ENCODE assay signal across 22 cellular contexts in genomic region chr2:203280428-203281064, GRCh38. TPM values are rescaled to one million over a fixed set of nuclear protein-coding genes. Genes with fewer than 3 reads are reported as not detected.
DNase-seq lines count a peak whose midpoint lies in the region; ATAC-seq and TF ChIP-seq lines count a peak whose summit lies in the region.
"Had no signal": no experiment of that assay in that cellular context is flagged by ENCODE, and none has a peak within 500 bp of the region (broad histone marks: within the 10 kb centered on the region; RNA-seq: fewer than 3 reads in every experiment).

No MANE protein-coding gene starts in this region.

- TF ChIP-seq CTCF in HEK293 (tag by site-specific recombination; IDR thresholded peaks at IDR 0.05) (no peak), cardiac fibroblast (IDR thresholded peaks at IDR 0.05; ENCODE audit: low read depth, low read length) (no peak)

- POLR2A ChIA-PET in HEK293 (lab: Yijun Ruan, JAX): no interaction called here
- POLR2A ChIA-PET in activated CD4-positive, alpha-beta memory T cell treated with anti-CD3 and anti-CD28 coated beads, Interleukin-2, amount 10 ng/mL, durations not matched to agents 7 days and 5 days (lab: Charles Lee): no interaction called here

- H3K4me3 ChIP-seq in HEK293 (ENCODE audit: low read depth, low read length) (no peak overlapping the region), cardiac fibroblast (replicated peaks in 1 of 2; ENCODE audit: low read depth in 2 of 2, low read length in 2 of 2) (no peak overlapping the region)
- H3K4me3 ChIP-seq: GM23338, lung, vagina had no signal

- no peaks in the 10 kb centered on the region for H3K9me3 Mint-ChIP-seq in activated CD4-positive, alpha-beta memory T cell treated with anti-CD3 and anti-CD28 coated beads, Interleukin-2, amount 10 ng/mL, durations not matched to agents 7 days and 5 days
- H3K9me3 Mint-ChIP-seq: activated naive CD4-positive, alpha-beta T cell treated with anti-CD3 and anti-CD28 coated beads for 36 hours; central memory CD8-positive, alpha-beta T cell; GM23338; neural crest cell; stimulated activated naive B cell treated with anti-CD40 and anti-IgM and Interleukin-4, amounts not matched to agents 10 μg/mL and 1 μg/mL and 100 μg/mL, for 72 hours; WTC11 had no signal

- no peak for ATAC-seq in GM18861 (IDR thresholded peaks at IDR 0.05; ENCODE audit: unreplicated experiment)
- ATAC-seq in HG03460 (IDR thresholded peaks at IDR 0.05; ENCODE audit: unreplicated experiment): no peak
- no peak for ATAC-seq in HG03196 (IDR thresholded peaks at IDR 0.05; ENCODE audit: unreplicated experiment)
- ATAC-seq: activated CD8-positive, alpha-beta memory T cell treated with anti-CD3 and anti-CD28 coated beads, Interleukin-2, amount 10 ng/mL, durations not matched to agents 7 days and 5 days; GM23338; stimulated activated naive B cell treated with anti-CD40 and anti-IgM and Interleukin-4, amounts not matched to agents 10 μg/mL and 1 μg/mL and 100 μg/mL, for 72 hours; WTC11 had no signal

- H3K27ac Mint-ChIP-seq in activated CD4-positive, alpha-beta memory T cell treated with anti-CD3 and anti-CD28 coated beads, Interleukin-2, amount 10 ng/mL, durations not matched to agents 7 days and 5 days: no peak overlapping the region
- H3K27ac Mint-ChIP-seq: activated CD8-positive, alpha-beta memory T cell treated with anti-CD3 and anti-CD28 coated beads, Interleukin-2, amount 10 ng/mL, durations not matched to agents 7 days and 5 days; activated naive CD4-positive, alpha-beta T cell treated with anti-CD3 and anti-CD28 coated beads for 36 hours; GM23338; stimulated activated naive B cell treated with anti-CD40 and anti-IgM and Interleukin-4, amounts not matched to agents 10 μg/mL and 1 μg/mL and 100 μg/mL, for 72 hours; WTC11 had no signal

- no peaks in the 10 kb centered on the region for H3K4me1 ChIP-seq in HEK293 (ENCODE audit: control insufficient read depth, insufficient read depth, low read length)
- H3K4me1 ChIP-seq: Caco-2, vagina had no signal

- H3K36me3 ChIP-seq in HEK293 (ENCODE audit: control insufficient read depth in 2 of 2, insufficient read depth in 1 of 2, low read length in 2 of 2): peaks cover 15 to 73% of the 10 kb centered on the region in 2 experiments

- no peaks in the 10 kb centered on the region for H3K4me1 Mint-ChIP-seq in activated CD4-positive, alpha-beta memory T cell treated with anti-CD3 and anti-CD28 coated beads, Interleukin-2, amount 10 ng/mL, durations not matched to agents 7 days and 5 days
- H3K4me1 Mint-ChIP-seq: activated CD8-positive, alpha-beta memory T cell treated with anti-CD3 and anti-CD28 coated beads, Interleukin-2, amount 10 ng/mL, durations not matched to agents 7 days and 5 days; GM23338; neural crest cell; stimulated activated naive B cell treated with anti-CD40 and anti-IgM and Interleukin-4, amounts not matched to agents 10 μg/mL and 1 μg/mL and 100 μg/mL, for 72 hours; WTC11 had no signal

- no peaks in the 10 kb centered on the region for H3K9me3 ChIP-seq in HEK293 (ENCODE audit: control insufficient read depth, insufficient read depth, low read depth, low read length)
- H3K9me3 ChIP-seq: Caco-2, vagina had no signal

- DNase-seq in A172 (ENCODE audit: low spot score): peak; percentile 92
- DNase-seq in cardiac fibroblast (ENCODE audit: low read depth in 2 of 2): peak; percentile 53 to 69
- peak; percentile 56 for DNase-seq in kidney glomerular epithelial cell (lab: John Stamatoyannopoulos, UW)
- no peak for DNase-seq in activated CD4-positive, alpha-beta memory T cell treated with anti-CD3 and anti-CD28 coated beads, Interleukin-2, amount 10 ng/mL, durations not matched to agents 7 days and 5 days
- DNase-seq: activated CD8-positive, alpha-beta memory T cell treated with anti-CD3 and anti-CD28 coated beads, Interleukin-2, amount 10 ng/mL, durations not matched to agents 7 days and 5 days; activated naive CD4-positive, alpha-beta T cell treated with anti-CD3 and anti-CD28 coated beads for 36 hours; Caco-2; KG1; NCI-H1694; NCI-H524; stimulated activated naive B cell treated with anti-CD40 and anti-IgM and Interleukin-4, amounts not matched to agents 10 μg/mL and 1 μg/mL and 100 μg/mL, for 72 hours had no signal

- no peak overlapping the region for H3K4me3 Mint-ChIP-seq in activated CD4-positive, alpha-beta memory T cell treated with anti-CD3 and anti-CD28 coated beads, Interleukin-2, amount 10 ng/mL, durations not matched to agents 7 days and 5 days
- H3K4me3 Mint-ChIP-seq: activated CD8-positive, alpha-beta memory T cell treated with anti-CD3 and anti-CD28 coated beads, Interleukin-2, amount 10 ng/mL, durations not matched to agents 7 days and 5 days; activated naive CD4-positive, alpha-beta T cell treated with anti-CD3 and anti-CD28 coated beads for 36 hours; central memory CD8-positive, alpha-beta T cell; GM23338; neural crest cell; stimulated activated naive B cell treated with anti-CD40 and anti-IgM and Interleukin-4, amounts not matched to agents 10 μg/mL and 1 μg/mL and 100 μg/mL, for 72 hours; WTC11 had no signal

- CTCF ChIA-PET in HEK293 (lab: Yijun Ruan, JAX): interaction anchor here (0.6 kb wide), 1 partner anchor 35 kb away, joined by 4 read pairs; no protein-coding TSS in a partner anchor
- CTCF ChIA-PET in activated CD4-positive, alpha-beta memory T cell treated with anti-CD3 and anti-CD28 coated beads, Interleukin-2, amount 10 ng/mL, durations not matched to agents 7 days and 5 days (lab: Charles Lee): no interaction called here

- no peak overlapping the region for H3K27ac ChIP-seq in HEK293 (ENCODE audit: extremely low read depth, low read depth, low read length)
- H3K27ac ChIP-seq: epithelial cell of prostate, vagina had no signal

- H3K36me3 Mint-ChIP-seq in activated CD4-positive, alpha-beta memory T cell treated with anti-CD3 and anti-CD28 coated beads, Interleukin-2, amount 10 ng/mL, durations not matched to agents 7 days and 5 days (ENCODE audit: low read depth): peaks cover 44% of the 10 kb centered on the region

- no peaks in the 10 kb centered on the region for H3K27me3 Mint-ChIP-seq in activated CD4-positive, alpha-beta memory T cell treated with anti-CD3 and anti-CD28 coated beads, Interleukin-2, amount 10 ng/mL, durations not matched to agents 7 days and 5 days
- H3K27me3 Mint-ChIP-seq: activated CD8-positive, alpha-beta memory T cell treated with anti-CD3 and anti-CD28 coated beads, Interleukin-2, amount 10 ng/mL, durations not matched to agents 7 days and 5 days; central memory CD8-positive, alpha-beta T cell; stimulated activated naive B cell treated with anti-CD40 and anti-IgM and Interleukin-4, amounts not matched to agents 10 μg/mL and 1 μg/mL and 100 μg/mL, for 72 hours had no signal

TF ChIP-seq in HEK293, 187 proteins besides CTCF, POLR2A, EP300 and RAD21:
- TF ChIP-seq PRDM6 (tag by site-specific recombination; IDR thresholded peaks at IDR 0.05) (peak; percentile 77), FEZF1 (tag by site-specific recombination; IDR thresholded peaks at IDR 0.05) (peak; percentile 43; the same call in 1 of the 2 replicates), ZNF2 (tag by site-specific recombination; IDR thresholded peaks at IDR 0.05) (peak; percentile 39; the same call in 1 of the 2 replicates), ZXDB (tag by site-specific recombination; IDR thresholded peaks at IDR 0.05) (no peak), OSR2 (tag by site-specific recombination; IDR thresholded peaks at IDR 0.05) (peak; percentile 31; the same call in 1 of the 2 replicates)
TF ChIP-seq in HEK293: peak in this region for 4.

RNA-seq across cellular contexts. Expression of gene CYP20A1, which starts 41.7 kb away (rescaled TPM):
- total RNA-seq in A172 (2014; rRNA removed; shearing (Covaris generic)): 20.8 and 23.1 TPM in 2 replicates
- 10 to 100 TPM; 18.9 to 21.6 TPM for total RNA-seq in activated CD4-positive, alpha-beta memory T cell treated with anti-CD3 and anti-CD28 coated beads, Interleukin-2, amount 10 ng/mL, durations not matched to agents 7 days and 5 days

RNA-seq across cellular contexts. Expression of gene ABI2, which starts 47.6 kb away (rescaled TPM):
- total RNA-seq in A172 (2014; rRNA removed; shearing (Covaris generic)): 57.9 and 64.0 TPM in 2 replicates
- total RNA-seq in activated CD4-positive, alpha-beta memory T cell treated with anti-CD3 and anti-CD28 coated beads, Interleukin-2, amount 10 ng/mL, durations not matched to agents 7 days and 5 days: 10 to 100 TPM; 30.6 to 32.3 TPM
